In the genomic region with DNA sequence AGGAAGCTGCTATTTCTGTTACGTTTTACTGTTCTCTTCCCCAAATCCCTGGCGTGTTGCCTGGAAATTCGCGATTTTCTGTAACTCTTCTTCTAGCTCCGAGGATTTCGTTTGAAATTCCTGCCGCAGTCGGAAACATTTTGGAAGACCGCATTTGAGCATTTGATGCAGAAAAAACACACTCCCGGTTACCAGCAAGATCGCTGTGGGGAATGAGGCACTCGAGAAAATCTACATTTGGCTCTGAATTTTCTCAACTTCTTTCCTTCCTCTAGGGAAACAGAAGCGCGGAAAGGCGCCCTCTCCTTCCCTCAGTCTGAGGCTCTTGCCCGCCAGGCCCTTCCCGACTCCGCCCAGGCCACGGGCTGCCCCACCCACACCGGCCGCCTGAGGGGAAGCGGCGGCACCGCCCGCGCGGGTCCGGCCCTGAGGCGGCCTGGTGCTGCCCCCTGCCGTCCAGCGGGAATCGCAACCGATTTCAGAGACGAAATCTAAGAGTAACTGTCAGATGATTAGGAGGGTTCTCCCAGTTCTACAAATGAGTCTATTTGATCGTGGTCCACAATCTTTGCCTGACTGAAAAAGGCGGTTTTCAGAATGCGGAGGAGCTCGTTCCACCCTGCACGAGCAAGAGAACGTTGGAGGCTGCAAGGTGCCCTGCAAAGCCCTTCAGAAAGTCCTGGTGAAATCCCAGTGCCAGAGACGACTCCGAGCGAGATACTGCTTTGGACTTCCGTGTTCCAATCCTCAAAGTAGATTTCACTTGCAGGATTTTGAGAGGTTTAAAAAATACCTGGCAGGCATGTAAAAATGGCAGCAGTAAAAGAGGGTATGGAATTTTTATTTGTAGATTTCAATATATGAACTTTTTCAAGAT, we compare ENCODE assay signal across 8 cellular contexts. TPM values are rescaled to one million over a fixed set of nuclear protein-coding genes. Genes with fewer than 3 reads are reported as not detected.
DNase-seq lines count a peak whose midpoint lies in the region; ATAC-seq, FAIRE-seq and TF ChIP-seq lines count a peak whose summit lies in the region.

No MANE protein-coding gene starts in this region.

- peak overlapping the region; percentile 77 for H3K4me3 Mint-ChIP-seq in T-helper 17 cell

- no peaks in the 10 kb centered on the region for H3K36me3 ChIP-seq in right atrium auricular region

- ATAC-seq in HG02678 (IDR thresholded peaks at IDR 0.05; ENCODE audit: unreplicated experiment) (peak; percentile 100), T-helper 17 cell (peak; percentile 100)

- TF ChIP-seq CTCF in GM12874 (IDR thresholded peaks at IDR 0.05; ENCODE audit: insufficient read depth, low read depth, low read length) (peak; percentile 86), right atrium auricular region (IDR thresholded peaks at IDR 0.05) (peak; percentile 95 to 98)

- H3K9me3 ChIP-seq in T-helper 17 cell (ENCODE audit: control insufficient read depth, low read length, poor library complexity, severe bottlenecking) (no peaks in the 10 kb centered on the region), right atrium auricular region (no peaks in the 10 kb centered on the region)

- H3K27me3 Mint-ChIP-seq in T-helper 17 cell, result peaks cover 45% of the 10 kb centered on the region

- DNase-seq in NCI-H1105 treated with DMSO at 0.1 percent for 48 hours (lab: John Stamatoyannopoulos, UW) (peak; percentile 97), T-helper 17 cell (peak; percentile 75 to 79 (median 77)), anterior cingulate cortex (lab: John Stamatoyannopoulos, UW) (peak; percentile 21 to 94 (median 82)), right atrium auricular region (ENCODE audit: low spot score) (peak; percentile 87), pulmonary artery endothelial cell (ENCODE audit: low read depth, low spot score) (peak; percentile 41), urothelium cell line (ENCODE audit: low spot score) (peak; percentile 98)

- H3K27me3 ChIP-seq in right atrium auricular region, result no peaks in the 10 kb centered on the region

- peak overlapping the region; percentile 35 to 52 for H3K4me3 ChIP-seq in right atrium auricular region

- H3K36me3 Mint-ChIP-seq in T-helper 17 cell (ENCODE audit: low read depth), result no peaks in the 10 kb centered on the region

- H3K4me1 ChIP-seq in right atrium auricular region, result no peaks in the 10 kb centered on the region

- FAIRE-seq in urothelium cell line (lab: Jason Lieb, UNC), result peak; percentile 98

- peaks cover 5% of the 10 kb centered on the region for H3K4me1 Mint-ChIP-seq in T-helper 17 cell

- peak overlapping the region; percentile 49 to 52 for H3K27ac ChIP-seq in right atrium auricular region

- H3K27ac Mint-ChIP-seq in T-helper 17 cell, result no peak overlapping the region

RNA-seq across cellular contexts. Expression of a gene that starts 18.4 kb away (rescaled TPM):
- total RNA-seq in T-helper 17 cell (10 to 100 TPM; 34.5 to 35.3 TPM), right atrium auricular region (10 to 100 TPM in 1 of 2 donors, 1 to 10 TPM in 1; 9.8 to 14.7 TPM), pulmonary artery endothelial cell (22.4 and 26.1 TPM in 2 replicates)

Comparison
In these comparisons a context has a peak if more than half of its experiments do, and no peak if none do; other contexts are left out.
1. Peak in every context shown above with its lines: DNase-seq, ATAC-seq, H3K4me3 ChIP-seq and H3K27ac ChIP-seq.
2. DNase-seq: peak in every context shown above with its lines; median percentile 98 in urothelium cell line; 97 in NCI-H1105 treated with DMSO at 0.1 percent for 48 hours; 87 in right atrium auricular region; 82 in anterior cingulate cortex; 77 in T-helper 17 cell; 41 in pulmonary artery endothelial cell.